1 cellular context compared by ENCODE assay signal in genomic region chr19:35641515-35642151, GRCh38.
TF ChIP-seq lines count a peak whose summit lies in the region.

ETV2 (plus strand) TSS chr19:35641745; CDS start chr19:35642461, 716 bp downstream.

TF ChIP-seq in HepG2, 621 proteins besides CTCF, POLR2A, EP300 and RAD21 (continued from another document):
- TF ChIP-seq ARID4A (CRISPR knock-in tag; IDR thresholded peaks at IDR 0.05; ENCODE audit: borderline replicate concordance) (no peak), NR1H2 (CRISPR knock-in tag; IDR thresholded peaks at IDR 0.05; ENCODE audit: borderline replicate concordance, low read depth) (no peak), ZNF570 (CRISPR knock-in tag; IDR thresholded peaks at IDR 0.05; ENCODE audit: borderline replicate concordance) (no peak), CREB1 (IDR thresholded peaks at IDR 0.05) (no peak), CREB1 (CRISPR knock-in tag; IDR thresholded peaks at IDR 0.05) (no peak), KDM1A (CRISPR knock-in tag; IDR thresholded peaks at IDR 0.05) (no peak), ZFP91 (CRISPR knock-in tag; IDR thresholded peaks at IDR 0.05; ENCODE audit: borderline replicate concordance) (no peak), SMYD3 (CRISPR knock-in tag; IDR thresholded peaks at IDR 0.05) (no peak), THAP7 (CRISPR knock-in tag; IDR thresholded peaks at IDR 0.05) (no peak)
TF ChIP-seq in HepG2: peak in this region for 0.
